8 cellular contexts compared by ENCODE assay signal in the genomic region with DNA sequence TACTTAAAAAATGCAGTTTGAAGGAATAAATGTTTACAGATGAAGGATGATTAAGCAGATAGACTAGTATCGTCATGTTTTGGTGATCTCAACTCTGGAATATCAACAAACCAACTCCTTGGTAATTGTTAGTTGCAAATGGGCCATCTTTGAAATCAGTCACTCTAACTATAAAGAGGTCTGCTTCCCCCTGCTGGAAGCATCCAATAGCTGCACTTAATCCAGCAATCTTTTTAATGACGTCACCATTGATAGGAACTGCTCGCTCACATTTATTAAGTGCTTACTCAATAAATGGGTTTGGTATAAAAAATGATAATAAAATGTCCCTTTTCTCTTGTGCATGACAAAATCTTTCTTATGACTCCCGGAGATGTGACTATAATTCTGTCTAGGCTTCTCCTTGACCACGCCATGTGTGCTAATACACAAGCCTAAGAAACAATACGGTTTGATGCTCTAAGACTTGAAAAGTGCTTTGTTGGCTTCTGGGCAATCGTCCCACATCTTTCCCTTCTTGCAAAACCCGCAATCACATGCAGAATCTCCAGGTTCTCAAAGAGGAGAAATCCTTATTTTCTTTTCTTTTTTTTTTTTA.
DNase-seq lines count a peak whose midpoint lies in the region; ATAC-seq, FAIRE-seq and TF ChIP-seq lines count a peak whose summit lies in the region.

No MANE protein-coding gene starts in this region.

- no peak overlapping the region for H3K4me2 ChIP-seq in HepG2 (ENCODE audit: low read depth, low read length)

- no peak overlapping the region for H2AFZ ChIP-seq in HepG2 (ENCODE audit: low read length)

- BruUV-seq in HepG2 (replicated peaks; lab: Mats Ljungman, UMichigan): no TSS peak

- TF ChIP-seq POLR2A in body of pancreas (IDR thresholded peaks at IDR 0.05) (no peak), HepG2 (IDR thresholded peaks at IDR 0.05; ENCODE audit: insufficient read depth in 1 of 2, low read depth in 2 of 2, low read length in 2 of 2) (no peak)

- DNase-seq in DMS53 (lab: John Stamatoyannopoulos, UW) (peak; percentile 69), NCI-H510A (lab: John Stamatoyannopoulos, UW) (peak; percentile 3), body of pancreas (peak; percentile 44 to 66 (median 54)), HepG2 (ENCODE audit: low spot score) (peak; percentile 60)
- DNase-seq in activated CD4-positive, CD25-positive, alpha-beta regulatory T cell (lab: John Stamatoyannopoulos, UW): no peak

- ATAC-seq in GM19395 (IDR thresholded peaks at IDR 0.05; ENCODE audit: unreplicated experiment) (peak; percentile 96), HG03280 (IDR thresholded peaks at IDR 0.05; ENCODE audit: unreplicated experiment) (peak; percentile 91), body of pancreas (peak; percentile 96), HepG2 (peak; percentile 52; the same call in 1 of the 3 replicates)
- no peak for ATAC-seq in activated CD4-positive, CD25-positive, alpha-beta regulatory T cell treated with anti-CD3 and anti-CD28 coated beads, Interleukin-2, amount 50 U/mL, for 24 hours

- no peaks in the 10 kb centered on the region for H3K27me3 ChIP-seq in body of pancreas
- no peaks in the 10 kb centered on the region for H3K27me3 ChIP-seq in HepG2 (ENCODE audit: control insufficient read depth in 1 of 2, insufficient read depth in 2 of 2, low read length in 2 of 2)

- TF ChIP-seq RAD21 in HepG2 (CRISPR knock-in tag; IDR thresholded peaks at IDR 0.05): peak; percentile 25; the same call in 1 of the 2 replicates

- H3K4me1 ChIP-seq in body of pancreas (no peaks in the 10 kb centered on the region), HepG2 (ENCODE audit: insufficient read depth, low read length) (no peaks in the 10 kb centered on the region)

- CTCF ChIA-PET in HepG2 (lab: Yijun Ruan, JAX; ENCODE audit: low intra/inter-chr PET ratio, low total read pairs): interaction anchor here (1.3 to 2.4 kb wide), 2 partner anchors 154 to 205 kb away, joined by 7 to 24 read pairs; no protein-coding TSS in a partner anchor

- H3K27ac ChIP-seq in body of pancreas: no peak overlapping the region
- no peak overlapping the region for H3K27ac ChIP-seq in HepG2 (ENCODE audit: extremely low read length, insufficient read depth, low read length)

- no peaks in the 10 kb centered on the region for H4K20me1 ChIP-seq in HepG2 (ENCODE audit: insufficient read depth, low read length)

- H3K9me3 ChIP-seq in body of pancreas: no peaks in the 10 kb centered on the region
- H3K9me3 ChIP-seq in HepG2 (ENCODE audit: low read length): no peaks in the 10 kb centered on the region

- POLR2A ChIA-PET in HepG2 (lab: Yijun Ruan, JAX): no interaction called here

- FAIRE-seq in HepG2 (lab: Jason Lieb, UNC): peak; percentile 37

- H3K4me3 ChIP-seq in body of pancreas (no peak overlapping the region), HepG2 (replicated peaks in 1 of 3; ENCODE audit: insufficient read depth in 1 of 3, low read depth in 2 of 3, low read length in 3 of 3) (no peak overlapping the region)

- no peak overlapping the region for H3K9ac ChIP-seq in HepG2 (ENCODE audit: insufficient read depth, low read depth, low read length)

- TF ChIP-seq EP300 in HepG2 (IDR thresholded peaks at IDR 0.05; ENCODE audit: low read depth in 2 of 2, low read length in 2 of 2) (no peak), HepG2 (CRISPR knock-in tag; IDR thresholded peaks at IDR 0.05; ENCODE audit: borderline replicate concordance) (no peak)

- TF ChIP-seq CTCF in body of pancreas (IDR thresholded peaks at IDR 0.05) (peak; percentile 59 to 93 (median 86)), HepG2 (CRISPR knock-in tag; IDR thresholded peaks at IDR 0.05) (peak; percentile 62)

- intact Hi-C loops in body of pancreas (cut with DNase I) (loop anchor here (10.0 kb wide), 1 partner anchor 199 kb away; no protein-coding TSS in a partner anchor), HepG2 (cut with micrococcal nuclease; ENCODE audit: unreplicated experiment) (loop anchor here (1.0 to 5.0 kb wide), 3 partner anchors 154 to 532 kb away; no protein-coding TSS in a partner anchor)

- H3K36me3 ChIP-seq in body of pancreas (replicated peaks in 1 of 2; ENCODE audit: insufficient read depth in 1 of 2, low read depth in 2 of 2) (no peaks in the 10 kb centered on the region), HepG2 (replicated peaks in 1 of 2; ENCODE audit: control insufficient read depth in 1 of 2, insufficient read depth in 2 of 2, low read length in 2 of 2) (no peaks in the 10 kb centered on the region)

- in situ Hi-C loops in HepG2 (cut with HindIII; ENCODE audit: extremely low pct_ligation_motif_present, low pct_unique_long_range_greater_than_20kb): loop anchor here (5.0 to 10.0 kb wide), 2 partner anchors 149 to 202 kb away; no protein-coding TSS in a partner anchor

- no peaks in the 10 kb centered on the region for H3K79me2 ChIP-seq in HepG2 (ENCODE audit: insufficient read depth, low read length)

- WGBS in body of pancreas, 2 donors: 24 to 31% methylated on average over 8 of the region's 8 CpGs
- WGBS in HepG2 (ENCODE audit: low lambda C conversion rate): 17% methylated on average over 8 of the region's 8 CpGs

TF ChIP-seq in HepG2, 621 proteins besides CTCF, POLR2A, EP300 and RAD21 (continues in another document):
- no peak for TF ChIP-seq SOX13 (IDR thresholded peaks at IDR 0.05)
- TF ChIP-seq SOX13 (CRISPR knock-in tag; conservative IDR thresholded peaks at IDR 0.05 in 1 of 2, IDR thresholded peaks at IDR 0.05 in 1 of 2): no peak
- peak; percentile 68 for TF ChIP-seq STAG1 (CRISPR knock-in tag; IDR thresholded peaks at IDR 0.05)
- TF ChIP-seq ATF7 (IDR thresholded peaks at IDR 0.05): peak; percentile 99
- TF ChIP-seq ATF7 (CRISPR knock-in tag; IDR thresholded peaks at IDR 0.05): no peak
- no peak for TF ChIP-seq JARID2 (CRISPR knock-in tag; IDR thresholded peaks at IDR 0.05; ENCODE audit: insufficient replicate concordance)
- peak; percentile 17; the same call in 1 of the 2 replicates for TF ChIP-seq SMC3 (IDR thresholded peaks at IDR 0.05; ENCODE audit: low read length)
- peak; percentile 52 for TF ChIP-seq CREM (IDR thresholded peaks at IDR 0.05)
- no peak for TF ChIP-seq CREM (CRISPR knock-in tag; IDR thresholded peaks at IDR 0.05)
- peak; percentile 62; the same call in 1 of the 2 replicates for TF ChIP-seq ATF1 (CRISPR knock-in tag; IDR thresholded peaks at IDR 0.05)
- no peak for TF ChIP-seq SOX5 (CRISPR knock-in tag; IDR thresholded peaks at IDR 0.05; ENCODE audit: borderline replicate concordance)
- TF ChIP-seq, protein P1, sequence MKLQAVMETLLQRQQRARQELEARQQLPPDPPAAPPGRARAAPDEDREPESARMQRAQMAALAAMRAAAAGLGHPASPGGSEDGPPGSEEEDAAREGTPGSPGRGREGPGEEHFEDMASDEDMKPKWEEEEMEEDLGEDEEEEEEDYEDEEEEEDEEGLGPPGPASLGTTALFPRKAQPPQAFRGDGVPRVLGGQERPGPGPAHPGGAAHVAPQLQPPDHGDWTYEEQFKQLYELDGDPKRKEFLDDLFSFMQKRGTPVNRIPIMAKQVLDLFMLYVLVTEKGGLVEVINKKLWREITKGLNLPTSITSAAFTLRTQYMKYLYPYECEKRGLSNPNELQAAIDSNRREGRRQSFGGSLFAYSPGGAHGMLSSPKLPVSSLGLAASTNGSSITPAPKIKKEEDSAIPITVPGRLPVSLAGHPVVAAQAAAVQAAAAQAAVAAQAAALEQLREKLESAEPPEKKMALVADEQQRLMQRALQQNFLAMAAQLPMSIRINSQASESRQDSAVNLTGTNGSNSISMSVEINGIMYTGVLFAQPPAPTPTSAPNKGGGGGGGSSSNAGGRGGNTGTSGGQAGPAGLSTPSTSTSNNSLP (IDR thresholded peaks at IDR 0.05; ENCODE audit: low read depth, low read length): peak; percentile 69; the same call in 1 of the 2 replicates
- TF ChIP-seq, protein P2, sequence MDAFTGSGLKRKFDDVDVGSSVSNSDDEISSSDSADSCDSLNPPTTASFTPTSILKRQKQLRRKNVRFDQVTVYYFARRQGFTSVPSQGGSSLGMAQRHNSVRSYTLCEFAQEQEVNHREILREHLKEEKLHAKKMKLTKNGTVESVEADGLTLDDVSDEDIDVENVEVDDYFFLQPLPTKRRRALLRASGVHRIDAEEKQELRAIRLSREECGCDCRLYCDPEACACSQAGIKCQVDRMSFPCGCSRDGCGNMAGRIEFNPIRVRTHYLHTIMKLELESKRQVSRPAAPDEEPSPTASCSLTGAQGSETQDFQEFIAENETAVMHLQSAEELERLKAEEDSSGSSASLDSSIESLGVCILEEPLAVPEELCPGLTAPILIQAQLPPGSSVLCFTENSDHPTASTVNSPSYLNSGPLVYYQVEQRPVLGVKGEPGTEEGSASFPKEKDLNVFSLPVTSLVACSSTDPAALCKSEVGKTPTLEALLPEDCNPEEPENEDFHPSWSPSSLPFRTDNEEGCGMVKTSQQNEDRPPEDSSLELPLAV (CRISPR knock-in tag; conservative IDR thresholded peaks at IDR 0.05; ENCODE audit: low read depth): no peak
- no peak for TF ChIP-seq ZNF343 (CRISPR knock-in tag; IDR thresholded peaks at IDR 0.05)
- TF ChIP-seq, protein P3, sequence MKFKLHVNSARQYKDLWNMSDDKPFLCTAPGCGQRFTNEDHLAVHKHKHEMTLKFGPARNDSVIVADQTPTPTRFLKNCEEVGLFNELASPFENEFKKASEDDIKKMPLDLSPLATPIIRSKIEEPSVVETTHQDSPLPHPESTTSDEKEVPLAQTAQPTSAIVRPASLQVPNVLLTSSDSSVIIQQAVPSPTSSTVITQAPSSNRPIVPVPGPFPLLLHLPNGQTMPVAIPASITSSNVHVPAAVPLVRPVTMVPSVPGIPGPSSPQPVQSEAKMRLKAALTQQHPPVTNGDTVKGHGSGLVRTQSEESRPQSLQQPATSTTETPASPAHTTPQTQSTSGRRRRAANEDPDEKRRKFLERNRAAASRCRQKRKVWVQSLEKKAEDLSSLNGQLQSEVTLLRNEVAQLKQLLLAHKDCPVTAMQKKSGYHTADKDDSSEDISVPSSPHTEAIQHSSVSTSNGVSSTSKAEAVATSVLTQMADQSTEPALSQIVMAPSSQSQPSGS (CRISPR knock-in tag; IDR thresholded peaks at IDR 0.05): peak; percentile 90

Comparison
In these comparisons a context has a peak if more than half of its experiments do, and no peak if none do; other contexts are left out.
1. DNase-seq: peak in DMS53 (single experiment), NCI-H510A (single experiment), body of pancreas (4 of 4) and HepG2 (single experiment); none in activated CD4-positive, CD25-positive, alpha-beta regulatory T cell (0 of 4).
2. ATAC-seq: peak in GM19395 (single experiment), HG03280 (single experiment), body of pancreas (single experiment) and HepG2 (single experiment); none in activated CD4-positive, CD25-positive, alpha-beta regulatory T cell treated with anti-CD3 and anti-CD28 coated beads, Interleukin-2, amount 50 U/mL, for 24 hours (0 of 2).